Comparison of ENCODE assay signal across 8 cellular contexts in the genomic region with DNA sequence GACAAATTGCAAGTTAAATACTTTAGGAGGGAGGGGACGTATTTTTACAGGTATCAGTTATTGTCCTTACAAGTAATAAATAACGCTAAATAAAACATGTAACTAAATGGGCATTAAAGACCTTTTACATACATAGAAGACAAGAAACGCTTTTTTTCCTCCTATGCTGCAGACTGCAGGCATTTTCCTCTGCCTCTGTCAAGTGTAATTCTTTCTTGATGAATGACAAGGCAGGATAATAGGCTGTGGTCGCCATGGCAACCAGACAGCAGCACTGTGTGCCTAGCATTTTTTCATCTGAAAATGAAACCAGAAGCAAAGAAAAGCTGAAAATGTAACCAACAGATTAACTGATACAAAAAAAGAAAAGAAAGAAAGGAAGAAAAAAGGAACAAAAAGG. TPM values are rescaled to one million over a fixed set of nuclear protein-coding genes. Genes with fewer than 3 reads are reported as not detected.
DNase-seq lines count a peak whose midpoint lies in the region; ATAC-seq lines count a peak whose summit lies in the region.

No MANE protein-coding gene starts in this region.

- H3K4me1 Mint-ChIP-seq in naive thymus-derived CD8-positive, alpha-beta T cell, result peaks cover 0 to 1% (median 0%) of the 10 kb centered on the region in 4 donors

- POLR2A ChIA-PET in naive thymus-derived CD8-positive, alpha-beta T cell (lab: Charles Lee), result no interaction called here

- H3K9me3 Mint-ChIP-seq in naive thymus-derived CD8-positive, alpha-beta T cell, result peaks cover 0 to 5% (median 0%) of the 10 kb centered on the region in 9 donors

- H3K27ac Mint-ChIP-seq in naive thymus-derived CD8-positive, alpha-beta T cell, result no peak overlapping the region

- H3K36me3 Mint-ChIP-seq in naive thymus-derived CD8-positive, alpha-beta T cell, result no peaks in the 10 kb centered on the region

- peaks cover 0 to 16% (median 7%) of the 10 kb centered on the region in 5 donors for H3K27me3 Mint-ChIP-seq in naive thymus-derived CD8-positive, alpha-beta T cell

- DNase-seq in GM04504 (ENCODE audit: low read depth), result peak; percentile 80
- DNase-seq in NCI-H1930 (lab: John Stamatoyannopoulos, UW), result peak; percentile 29 to 44
- peak; percentile 76 for DNase-seq in dedifferentiated amniotic fluid mesenchymal stem cell (ENCODE audit: extremely low spot score)
- peak; percentile 72 for DNase-seq in midbrain (lab: John Stamatoyannopoulos, UW)
- no peak for DNase-seq in DMS114 treated with DMSO at 0.1 percent for 48 hours (lab: John Stamatoyannopoulos, UW; ENCODE audit: unreplicated experiment)
- DNase-seq in stimulated activated naive CD8-positive, alpha-beta T cell treated with anti-CD3 and anti-CD28 coated beads, Interleukin-15, Interleukin-2, amounts not matched to agents 100 U/mL and 50 U/mL, for 24 hours, result no peak
- no peak for DNase-seq in naive thymus-derived CD8-positive, alpha-beta T cell

- no peak overlapping the region for H3K4me3 Mint-ChIP-seq in naive thymus-derived CD8-positive, alpha-beta T cell

- no peak for ATAC-seq in stimulated activated naive CD8-positive, alpha-beta T cell treated with anti-CD3 and anti-CD28 coated beads, Interleukin-15, Interleukin-2, amounts not matched to agents 100 U/mL and 50 U/mL, for 24 hours
- no peak for ATAC-seq in HG02970 (IDR thresholded peaks at IDR 0.05; ENCODE audit: low FRiP score, unreplicated experiment)
- no peak for ATAC-seq in naive thymus-derived CD8-positive, alpha-beta T cell

RNA-seq across cellular contexts. Expression of a gene that starts 46.1 kb away (rescaled TPM):
- total RNA-seq in naive thymus-derived CD8-positive, alpha-beta T cell, result not detected
- not detected for polyA plus RNA-seq in naive thymus-derived CD8-positive, alpha-beta T cell

Comparison
In these comparisons a context has a peak if more than half of its experiments do, and no peak if none do; other contexts are left out.
1. DNase-seq: peak in GM04504 (single experiment), NCI-H1930 (2 of 2), dedifferentiated amniotic fluid mesenchymal stem cell (single experiment) and midbrain (single experiment); none in DMS114 treated with DMSO at 0.1 percent for 48 hours (single experiment), stimulated activated naive CD8-positive, alpha-beta T cell treated with anti-CD3 and anti-CD28 coated beads, Interleukin-15, Interleukin-2, amounts not matched to agents 100 U/mL and 50 U/mL, for 24 hours (single experiment) and naive thymus-derived CD8-positive, alpha-beta T cell (0 of 10).